9 cellular contexts compared by ENCODE assay signal in genomic region chr4:15963001-15963451, GRCh38. TPM values are rescaled to one million over a fixed set of nuclear protein-coding genes. Genes with fewer than 3 reads are reported as not detected.
DNase-seq lines count a peak whose midpoint lies in the region; ATAC-seq and TF ChIP-seq lines count a peak whose summit lies in the region.
"Had no signal": no experiment of that assay in that cellular context is flagged by ENCODE, and none has a peak within 500 bp of the region (broad histone marks: within the 10 kb centered on the region; RNA-seq: fewer than 3 reads in every experiment).

Gene FGFBP2, minus strand, starts transcription at chr4:15963175. Its CDS starts 46 bp downstream, at chr4:15963129.

- peaks cover 0 to 7% (median 2%) of the 10 kb centered on the region in 8 donors for H3K9me3 Mint-ChIP-seq in CD4-positive, alpha-beta memory T cell
- peaks cover 0 to 6% (median 0%) of the 10 kb centered on the region in 11 donors for H3K9me3 Mint-ChIP-seq in naive thymus-derived CD4-positive, alpha-beta T cell

- CTCF ChIA-PET in CD4-positive, alpha-beta memory T cell (lab: Charles Lee; ENCODE audit: partially characterized antibody), result interaction anchor here (1.4 kb wide), 1 partner anchor 10 kb away, joined by 5 read pairs; no protein-coding TSS in a partner anchor
- CTCF ChIA-PET in naive thymus-derived CD4-positive, alpha-beta T cell (lab: Charles Lee), result interaction anchor here (1.4 kb wide), 1 partner anchor 10 kb away, joined by 4 read pairs; no protein-coding TSS in a partner anchor

- no peak within 1 kb of the TSS for H3K4me3 ChIP-seq in CD4-positive, alpha-beta memory T cell (ENCODE audit: low read length in 2 of 2)
- H3K4me3 ChIP-seq in KMS-11 (IDR thresholded peaks at IDR 0.05; ENCODE audit: insufficient read depth, low read depth, low read length), result no peak within 1 kb of the TSS
- H3K4me3 ChIP-seq in naive thymus-derived CD4-positive, alpha-beta T cell (ENCODE audit: low read length), result no peak within 1 kb of the TSS
- H3K4me3 ChIP-seq in subcutaneous abdominal adipose tissue (ENCODE audit: low read depth in 1 of 5, low read length in 5 of 5), result peak within 1 kb of the TSS in 3 of 5 donors; percentile 11 to 51 (median 21)

- peak in 3 of 5 donors; percentile 9 to 22 (median 19) for DNase-seq in CD4-positive, alpha-beta memory T cell
- DNase-seq in activated CD4-positive, alpha-beta T cell treated with anti-CD3 and anti-CD28 coated beads for 24 hours (ENCODE audit: low read depth in 2 of 2), result peak; percentile 31 to 49
- peak; percentile 15 to 52 for DNase-seq in dermis microvascular lymphatic vessel endothelial cell (ENCODE audit: low read depth in 2 of 2)
- peak; percentile 10 to 73 (median 57) for DNase-seq in naive thymus-derived CD4-positive, alpha-beta T cell
- DNase-seq in middle frontal gyrus (ENCODE audit: extremely low spot score, low spot score), result no peak

- intact Hi-C loops in CD4-positive, alpha-beta memory T cell (cut with micrococcal nuclease), result no loop called here
- intact Hi-C loops in naive thymus-derived CD4-positive, alpha-beta T cell (cut with micrococcal nuclease), result loop anchor here (1.0 to 5.0 kb wide), 3 partner anchors 38 to 299 kb away; no protein-coding TSS in a partner anchor

- peak within 1 kb of the TSS in 4 of 8 donors; percentile 10 to 70 (median 14) for H3K4me3 Mint-ChIP-seq in CD4-positive, alpha-beta memory T cell
- peak within 1 kb of the TSS in 9 of 10 donors; percentile 33 to 83 (median 56) for H3K4me3 Mint-ChIP-seq in naive thymus-derived CD4-positive, alpha-beta T cell

- no peak within 1 kb of the TSS for H2AFZ ChIP-seq in KMS-11 (ENCODE audit: low read depth)

- no peaks in the 10 kb centered on the region for H3K36me3 Mint-ChIP-seq in CD4-positive, alpha-beta memory T cell
- H3K36me3 Mint-ChIP-seq in naive thymus-derived CD4-positive, alpha-beta T cell, result peaks cover 0 to 4% (median 0%) of the 10 kb centered on the region in 5 donors

- POLR2A ChIA-PET in CD4-positive, alpha-beta memory T cell (lab: Charles Lee; ENCODE audit: partially characterized antibody), result no interaction called here
- POLR2A ChIA-PET in naive thymus-derived CD4-positive, alpha-beta T cell (lab: Charles Lee), result no interaction called here

- peak within 1 kb of the TSS in 2 of 7 donors; percentile 48 to 56 for H3K27ac Mint-ChIP-seq in CD4-positive, alpha-beta memory T cell
- peak within 1 kb of the TSS in 5 of 9 donors; percentile 43 to 59 (median 51) for H3K27ac Mint-ChIP-seq in naive thymus-derived CD4-positive, alpha-beta T cell

- H3K9ac ChIP-seq in KMS-11 (no peak within 1 kb of the TSS), subcutaneous abdominal adipose tissue (ENCODE audit: low read length in 5 of 5) (no peak within 1 kb of the TSS)

- H3K79me2 ChIP-seq in KMS-11 (ENCODE audit: insufficient read depth, low read depth), result no peaks in the 10 kb centered on the region

- no peaks in the 10 kb centered on the region for H3K27me3 ChIP-seq in CD4-positive, alpha-beta memory T cell (ENCODE audit: insufficient read depth, low read length)
- H3K27me3 ChIP-seq in KMS-11 (ENCODE audit: insufficient read depth, low read depth), result no peaks in the 10 kb centered on the region
- no peaks in the 10 kb centered on the region for H3K27me3 ChIP-seq in naive thymus-derived CD4-positive, alpha-beta T cell (ENCODE audit: control insufficient read depth in 2 of 2, insufficient read depth in 2 of 2, low read length in 2 of 2)
- no peaks in the 10 kb centered on the region for H3K27me3 ChIP-seq in subcutaneous abdominal adipose tissue (ENCODE audit: control insufficient read depth in 5 of 5, insufficient read depth in 4 of 5, low read length in 5 of 5)

- H3K4me1 ChIP-seq in CD4-positive, alpha-beta memory T cell (ENCODE audit: insufficient read depth, low read length), result no peaks in the 10 kb centered on the region
- H3K4me1 ChIP-seq in KMS-11 (ENCODE audit: low read depth, poor library complexity, severe bottlenecking), result no peaks in the 10 kb centered on the region
- H3K4me1 ChIP-seq in naive thymus-derived CD4-positive, alpha-beta T cell (ENCODE audit: control insufficient read depth in 2 of 2, insufficient read depth in 2 of 2, low read length in 2 of 2), result peaks cover 5 to 15% of the 10 kb centered on the region in 2 donors
- H3K4me1 ChIP-seq in subcutaneous abdominal adipose tissue (ENCODE audit: control insufficient read depth in 5 of 5, insufficient read depth in 5 of 5, low read length in 5 of 5), result peaks cover 0 to 33% (median 17%) of the 10 kb centered on the region in 5 donors

- no peaks in the 10 kb centered on the region for H3K9me3 ChIP-seq in CD4-positive, alpha-beta memory T cell (ENCODE audit: control insufficient read depth in 1 of 2, low read length in 2 of 2)
- no peaks in the 10 kb centered on the region for H3K9me3 ChIP-seq in naive thymus-derived CD4-positive, alpha-beta T cell (ENCODE audit: control insufficient read depth in 2 of 3, low read length in 3 of 3)
- H3K9me3 ChIP-seq in subcutaneous abdominal adipose tissue (ENCODE audit: control insufficient read depth in 5 of 5, low read length in 5 of 5), result peaks cover 0 to 5% (median 3%) of the 10 kb centered on the region in 5 donors

- TF ChIP-seq CTCF in KMS-11 (conservative IDR thresholded peaks at IDR 0.05; ENCODE audit: low read depth, low read length), result 0 out of 2 replicates have a peak, but pooled peaks have one; percentile 19

- peak; percentile 52 for ATAC-seq in GM19351 (IDR thresholded peaks at IDR 0.05; ENCODE audit: unreplicated experiment)
- ATAC-seq in naive thymus-derived CD4-positive, alpha-beta T cell, result peak; percentile 78

- no peaks in the 10 kb centered on the region for H4K20me1 ChIP-seq in KMS-11 (ENCODE audit: insufficient read depth)

- peaks cover 0 to 6% (median 5%) of the 10 kb centered on the region in 4 donors for H3K4me1 Mint-ChIP-seq in CD4-positive, alpha-beta memory T cell
- peaks cover 6 to 26% (median 18%) of the 10 kb centered on the region in 7 donors for H3K4me1 Mint-ChIP-seq in naive thymus-derived CD4-positive, alpha-beta T cell

- no peak within 1 kb of the TSS for H3K4me2 ChIP-seq in KMS-11

- H3K27ac ChIP-seq in CD4-positive, alpha-beta memory T cell (ENCODE audit: low read depth, low read length), result no peak within 1 kb of the TSS
- H3K27ac ChIP-seq in KMS-11 (no peak within 1 kb of the TSS), subcutaneous abdominal adipose tissue (ENCODE audit: low read depth, low read length) (no peak within 1 kb of the TSS)
- H3K27ac ChIP-seq in naive thymus-derived CD4-positive, alpha-beta T cell (ENCODE audit: low read depth, low read length), result no peak within 1 kb of the TSS

- H3K27me3 Mint-ChIP-seq in CD4-positive, alpha-beta memory T cell, result peaks cover 7 to 14% of the 10 kb centered on the region in 2 donors
- H3K27me3 Mint-ChIP-seq in naive thymus-derived CD4-positive, alpha-beta T cell, result peaks cover 6 to 14% (median 8%) of the 10 kb centered on the region in 5 donors

- H3K36me3 ChIP-seq in CD4-positive, alpha-beta memory T cell (ENCODE audit: insufficient read depth, low read length), result no peaks in the 10 kb centered on the region
- H3K36me3 ChIP-seq in KMS-11 (ENCODE audit: insufficient read depth) (no peaks in the 10 kb centered on the region), subcutaneous abdominal adipose tissue (ENCODE audit: control insufficient read depth in 5 of 5, insufficient read depth in 5 of 5, low read length in 5 of 5) (no peaks in the 10 kb centered on the region)
- H3K36me3 ChIP-seq in naive thymus-derived CD4-positive, alpha-beta T cell (ENCODE audit: control insufficient read depth in 2 of 3, insufficient read depth in 3 of 3, low read length in 3 of 3), result no peaks in the 10 kb centered on the region

RNA-seq across cellular contexts. Expression of gene FGFBP2, which starts in this region (rescaled TPM):
- total RNA-seq in CD4-positive, alpha-beta memory T cell, result under 1 TPM in 1 of 2 experiments, not detected in 1; 0.38 TPM
- polyA plus RNA-seq in CD4-positive, alpha-beta memory T cell, result under 1 TPM in 1 of 2 donors, not detected in 1; 0.22 TPM
- total RNA-seq in dermis microvascular lymphatic vessel endothelial cell, result not detected in 2 replicates
- total RNA-seq in naive thymus-derived CD4-positive, alpha-beta T cell, result 10 to 100 TPM in 1 of 5 experiments, 1 to 10 TPM in 4; 1.2 to 54.8 (median 4.5) TPM
- polyA plus RNA-seq in naive thymus-derived CD4-positive, alpha-beta T cell, result 1 to 10 TPM; 1.3 to 2.7 TPM
- total RNA-seq: temporal lobe had no signal

Comparison
In these comparisons a context has a peak if more than half of its experiments do, and no peak if none do; other contexts are left out.
1. Peak in DNase-seq in CD4-positive, alpha-beta memory T cell; RNA of the gene not detected or under 1 TPM.
2. Peak in DNase-seq in dermis microvascular lymphatic vessel endothelial cell; RNA of the gene not detected or under 1 TPM.
3. H3K4me3 ChIP-seq: peak in subcutaneous abdominal adipose tissue (3 of 5); none in CD4-positive, alpha-beta memory T cell (0 of 2), KMS-11 (single experiment) and naive thymus-derived CD4-positive, alpha-beta T cell (single experiment).